24 cellular contexts compared by ENCODE assay signal in the genomic region with DNA sequence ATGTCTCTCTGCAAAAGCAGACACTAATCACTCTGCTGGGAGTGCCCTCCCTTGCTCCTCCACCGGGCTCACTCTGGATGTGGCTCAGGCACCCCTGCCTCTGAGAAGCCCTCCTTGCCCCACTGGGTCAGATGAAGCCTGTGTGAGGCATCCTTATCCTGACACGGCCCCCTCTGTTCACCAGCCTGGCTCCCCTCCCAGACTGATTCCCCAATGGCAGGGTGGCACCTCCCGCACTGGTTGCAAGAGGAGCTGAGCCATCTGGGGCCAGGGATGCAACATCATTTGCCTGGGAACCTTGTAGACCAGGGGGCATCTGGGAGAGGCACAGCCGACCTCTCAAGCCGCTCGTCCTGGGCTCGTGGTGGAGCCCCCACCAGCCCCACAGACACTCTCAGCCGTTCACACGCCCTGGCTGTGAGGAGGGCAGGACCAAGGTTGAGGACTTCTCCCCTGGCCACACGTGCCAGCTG. TPM values are rescaled to one million over a fixed set of nuclear protein-coding genes. Genes with fewer than 3 reads are reported as not detected.
DNase-seq lines count a peak whose midpoint lies in the region; ATAC-seq, FAIRE-seq and TF ChIP-seq lines count a peak whose summit lies in the region.
"Had no signal": no experiment of that assay in that cellular context is flagged by ENCODE, and none has a peak within 500 bp of the region (broad histone marks: within the 10 kb centered on the region; RNA-seq: fewer than 3 reads in every experiment).

No MANE protein-coding gene starts in this region.

- H2BK5ac ChIP-seq in neuronal stem cell (ENCODE audit: low read length), result no peak overlapping the region

- FAIRE-seq in bronchial epithelial cell (lab: Jason Lieb, UNC), result peak; percentile 58
- FAIRE-seq: A549, GM12891 had no signal

- no peak overlapping the region for H3K27ac ChIP-seq in neuronal stem cell (replicated peaks; ENCODE audit: low read length)
- H3K27ac ChIP-seq in upper lobe of left lung, result peak overlapping the region in 3 of 4 donors; percentile 10 to 39 (median 16)
- H3K27ac ChIP-seq: A549, BLaER1, HL-60 had no signal

- H3K4me3 ChIP-seq in bronchial epithelial cell (ENCODE audit: low read depth, low read length), result no peak overlapping the region
- no peak overlapping the region for H3K4me3 ChIP-seq in neuronal stem cell (ENCODE audit: low read length in 2 of 2)
- no peak overlapping the region for H3K4me3 ChIP-seq in upper lobe of left lung
- H3K4me3 ChIP-seq: A549, BLaER1 had no signal

- H3K4me1 ChIP-seq in neuronal stem cell (ENCODE audit: control insufficient read depth in 2 of 2, insufficient read depth in 1 of 2, low read depth in 1 of 2, low read length in 2 of 2), result peaks cover 0 to 6% of the 10 kb centered on the region in 2 donors
- H3K4me1 ChIP-seq in upper lobe of left lung, result peaks cover 6 to 13% (median 8%) of the 10 kb centered on the region in 4 donors

- no peak overlapping the region for H2BK120ac ChIP-seq in neuronal stem cell (ENCODE audit: low read depth, low read length)

- no peak for ATAC-seq in Right ventricle myocardium superior (ENCODE audit: poor library complexity)
- ATAC-seq in left ventricle myocardium superior, result no peak
- no peak for ATAC-seq in upper lobe of left lung (ENCODE audit: low FRiP score in 2 of 2)
- ATAC-seq in HG03095 (IDR thresholded peaks at IDR 0.05; ENCODE audit: unreplicated experiment), result no peak
- ATAC-seq: CD8-positive, alpha-beta T cell had no signal

- H2BK12ac ChIP-seq in neuronal stem cell (ENCODE audit: low read length), result peak overlapping the region; percentile 46

- peak overlapping the region; percentile 23 for H3K4ac ChIP-seq in neuronal stem cell (ENCODE audit: low read length)

- no peak for TF ChIP-seq EP300 in upper lobe of left lung (IDR thresholded peaks at IDR 0.05)

- no peak overlapping the region for H2AFZ ChIP-seq in neuronal stem cell (ENCODE audit: low read length)

- H3K27me3 ChIP-seq in bronchial epithelial cell (ENCODE audit: control insufficient read depth, insufficient read depth, low read length) (peaks cover 17% of the 10 kb centered on the region), neuronal stem cell (ENCODE audit: control insufficient read depth in 3 of 3, insufficient read depth in 3 of 3, low read depth in 1 of 3, low read length in 3 of 3) (peaks cover 0 to 82% (median 0%) of the 10 kb centered on the region in 3 experiments), upper lobe of left lung (no peaks in the 10 kb centered on the region)

- no peak overlapping the region for H3K4me2 ChIP-seq in neuronal stem cell (ENCODE audit: insufficient read depth, low read length, poor library complexity, severe bottlenecking)
- H3K4me2 ChIP-seq: A549 had no signal

- peak overlapping the region; percentile 35 for H3K18ac ChIP-seq in neuronal stem cell (ENCODE audit: low read length)

- H3K9me3 ChIP-seq in neuronal stem cell (replicated peaks in 1 of 2; ENCODE audit: control insufficient read depth in 2 of 2, insufficient read depth in 1 of 2, low read depth in 1 of 2, low read length in 2 of 2) (peaks cover 0 to 2% of the 10 kb centered on the region in 2 donors), upper lobe of left lung (no peaks in the 10 kb centered on the region)
- H3K9me3 ChIP-seq: A549, BLaER1 had no signal

- no peak overlapping the region for H3K9ac ChIP-seq in neuronal stem cell (ENCODE audit: low read depth, low read length, poor library complexity)
- H3K9ac ChIP-seq: BLaER1 had no signal

- TF ChIP-seq POLR2A in upper lobe of left lung (IDR thresholded peaks at IDR 0.05), result no peak

- H3K36me3 ChIP-seq in bronchial epithelial cell (ENCODE audit: control insufficient read depth, insufficient read depth, low read length) (no peaks in the 10 kb centered on the region), neuronal stem cell (replicated peaks in 1 of 2; ENCODE audit: control insufficient read depth in 2 of 2, insufficient read depth in 2 of 2, low read length in 2 of 2) (no peaks in the 10 kb centered on the region), upper lobe of left lung (no peaks in the 10 kb centered on the region)
- H3K36me3 ChIP-seq: BLaER1 had no signal

- H4K8ac ChIP-seq in neuronal stem cell (ENCODE audit: low read depth, low read length), result no peak overlapping the region

- no peak overlapping the region for H4K91ac ChIP-seq in neuronal stem cell (ENCODE audit: low read depth, low read length, poor library complexity)

- H2BK15ac ChIP-seq in neuronal stem cell (ENCODE audit: low read length), result no peak overlapping the region

- H2AK5ac ChIP-seq in neuronal stem cell (ENCODE audit: low read depth, low read length), result peak overlapping the region; percentile 86

- no CpG with 5 or more reads among the region's 10 CpGs for WGBS in neuronal stem cell (ENCODE audit: extremely low coverage in 2 of 2, insufficient read length in 2 of 2, insufficient replicate concordance in 1 of 2), 2 donors
- whole genome bisulfite sequencing in upper lobe of left lung, 2 donors, result 59 to 78% methylated on average over 8 to 10 of the region's 10 CpGs

- peak; percentile 39 for DNase-seq in Right ventricle myocardium superior
- no peak for DNase-seq in left ventricle myocardium superior
- no peak for DNase-seq in bronchial epithelial cell (ENCODE audit: low read depth)
- no peak for DNase-seq in neuronal stem cell (ENCODE audit: low spot score)
- DNase-seq in upper lobe of left lung, result no peak
- no peak for DNase-seq in HPDE6-E6E7 (ENCODE audit: extremely low spot score)
- DNase-seq: Calu3; CD8-positive, alpha-beta T cell; NCI-H1417; NCI-H2029 treated with DMSO at 0.1 percent for 48 hours; NCI-H446 treated with DMSO at 0.1 percent for 48 hours; NCI-H774; SIG-M5 had no signal

- peak overlapping the region; percentile 10 for H3K23ac ChIP-seq in neuronal stem cell (ENCODE audit: low read depth, low read length, poor library complexity)

- no peak overlapping the region for H3K14ac ChIP-seq in neuronal stem cell (ENCODE audit: low read length)

- H3K79me1 ChIP-seq in neuronal stem cell (ENCODE audit: low read depth, low read length), result no peaks in the 10 kb centered on the region

- no peak for TF ChIP-seq CTCF in bronchial epithelial cell (IDR thresholded peaks at IDR 0.05; ENCODE audit: insufficient read depth, low read length, severe bottlenecking)
- TF ChIP-seq CTCF in upper lobe of left lung (IDR thresholded peaks at IDR 0.05), result no peak

- intact Hi-C loops in Right ventricle myocardium superior (cut with DNase I) (no loop called here), left ventricle myocardium superior (cut with micrococcal nuclease) (no loop called here)

RNA-seq across cellular contexts. Expression of gene SMTNL2, which starts 6.7 kb away (rescaled TPM):
- total RNA-seq in Right ventricle myocardium superior (40.4 TPM), left ventricle myocardium superior (47.4 TPM), bronchial epithelial cell (not detected in 2 replicates), upper lobe of left lung (1 to 10 TPM in 5 of 6 donors, under 1 TPM in 1; 0.49 to 7.3 (median 3.6) TPM)
- polyA plus RNA-seq in neuronal stem cell (2013, experiment 1 of 2), result 8.7 TPM
- 9.0 TPM for polyA plus RNA-seq in neuronal stem cell (2013, experiment 2 of 2)
- total RNA-seq: Calu3; CD8-positive, alpha-beta T cell; HFFc6; IMR-90; M059J; OCI-LY7; RPMI7951 had no signal
- polyA plus RNA-seq: IMR-90 had no signal

RNA-seq across cellular contexts. Expression of gene GGT6, which starts 30.6 kb away (rescaled TPM):
- total RNA-seq in Right ventricle myocardium superior (not detected), left ventricle myocardium superior (0.22 TPM), bronchial epithelial cell (6.6 and 24.1 TPM in 2 replicates), upper lobe of left lung (10 to 100 TPM in 3 of 6 donors, 1 to 10 TPM in 3; 3.8 to 18.7 (median 9.7) TPM)
- not detected for polyA plus RNA-seq in neuronal stem cell (2013, experiment 1 of 2)
- not detected for polyA plus RNA-seq in neuronal stem cell (2013, experiment 2 of 2)
- total RNA-seq: CD8-positive, alpha-beta T cell; H4; HFFc6; IMR-90; M059J; OCI-LY7; RPMI7951 had no signal
- polyA plus RNA-seq: A549, IMR-90 had no signal

RNA-seq across cellular contexts. Expression of gene MYBBP1A, which starts 35.8 kb away (rescaled TPM):
- total RNA-seq in Right ventricle myocardium superior (18.8 TPM), left ventricle myocardium superior (18.5 TPM), bronchial epithelial cell (45.1 and 60.6 TPM in 2 replicates), upper lobe of left lung (100 to 1,000 TPM in 1 of 6 donors, 10 to 100 TPM in 5; 45.2 to 151 (median 57.3) TPM)
- polyA plus RNA-seq in neuronal stem cell (2013, experiment 1 of 2), result 15.0 TPM
- polyA plus RNA-seq in neuronal stem cell (2013, experiment 2 of 2), result 14.9 TPM

RNA-seq across cellular contexts. Expression of gene ALOX15, which starts 50.5 kb away (rescaled TPM):
- total RNA-seq in Right ventricle myocardium superior (not detected), left ventricle myocardium superior (4.5 TPM), bronchial epithelial cell (under 0.01 TPM in 1 of 2 replicates, not detected in the other), upper lobe of left lung (10 to 100 TPM in 3 of 6 donors, 1 to 10 TPM in 3; 2.4 to 26.0 (median 10.0) TPM)
- 0.21 TPM for polyA plus RNA-seq in neuronal stem cell (2013, experiment 1 of 2)
- polyA plus RNA-seq in neuronal stem cell (2013, experiment 2 of 2), result 0.15 TPM
- total RNA-seq: CD8-positive, alpha-beta T cell; H4; HFFc6; IMR-90; M059J; RPMI7951 had no signal
- polyA plus RNA-seq: IMR-90 had no signal
